In genomic region chr9:112332272-112332671, GRCh38 we compare ENCODE assay signal across 8 cellular contexts.
DNase-seq lines count a peak whose midpoint lies in the region; ATAC-seq and TF ChIP-seq lines count a peak whose summit lies in the region.

No MANE protein-coding gene starts in this region.

- H3K4me3 Mint-ChIP-seq in stimulated activated naive B cell treated with anti-CD40 and anti-IgM and Interleukin-4, amounts not matched to agents 10 μg/mL and 1 μg/mL and 100 μg/mL, for 72 hours: peak overlapping the region; percentile 92 to 94

- H3K4me3 ChIP-seq in iPS DF 6.9 (ENCODE audit: low read length): peak overlapping the region; percentile 62; the same call in 1 of the 2 replicates

- H3K4me1 ChIP-seq in iPS DF 6.9 (ENCODE audit: control insufficient read depth, insufficient read depth, low read length): no peaks in the 10 kb centered on the region

- H3K27ac Mint-ChIP-seq in stimulated activated naive B cell treated with anti-CD40 and anti-IgM and Interleukin-4, amounts not matched to agents 10 μg/mL and 1 μg/mL and 100 μg/mL, for 72 hours: peak overlapping the region; percentile 97

- H3K9me3 Mint-ChIP-seq in stimulated activated naive B cell treated with anti-CD40 and anti-IgM and Interleukin-4, amounts not matched to agents 10 μg/mL and 1 μg/mL and 100 μg/mL, for 72 hours: no peaks in the 10 kb centered on the region

- no peak for ATAC-seq in stimulated activated naive B cell treated with anti-CD40 and anti-IgM and Interleukin-4, amounts not matched to agents 10 μg/mL and 1 μg/mL and 100 μg/mL, for 72 hours (replicated peaks)

- H3K9me3 ChIP-seq in iPS DF 6.9 (ENCODE audit: control insufficient read depth, insufficient read depth, low read length): no peaks in the 10 kb centered on the region

- DNase-seq in NCI-H1092 treated with DMSO at 0.1 percent for 48 hours (lab: John Stamatoyannopoulos, UW) (peak; percentile 26), NCI-H1092 (lab: John Stamatoyannopoulos, UW) (no peak), iPS DF 6.9 (ENCODE audit: low read depth, low spot score) (no peak), AML-193 (lab: John Stamatoyannopoulos, UW) (no peak), foreskin melanocyte (no peak), GOT3 (lab: John Stamatoyannopoulos, UW) (no peak)
- DNase-seq in stimulated activated naive B cell treated with anti-CD40 and anti-IgM and Interleukin-4, amounts not matched to agents 10 μg/mL and 1 μg/mL and 100 μg/mL, for 72 hours: no peak

- H3K36me3 Mint-ChIP-seq in stimulated activated naive B cell treated with anti-CD40 and anti-IgM and Interleukin-4, amounts not matched to agents 10 μg/mL and 1 μg/mL and 100 μg/mL, for 72 hours: peaks cover 4 to 6% of the 10 kb centered on the region in 2 donors

- H3K27me3 ChIP-seq in iPS DF 6.9 (ENCODE audit: control insufficient read depth, insufficient read depth, low read length): no peaks in the 10 kb centered on the region

- H3K27me3 Mint-ChIP-seq in stimulated activated naive B cell treated with anti-CD40 and anti-IgM and Interleukin-4, amounts not matched to agents 10 μg/mL and 1 μg/mL and 100 μg/mL, for 72 hours: no peaks in the 10 kb centered on the region

- H3K36me3 ChIP-seq in iPS DF 6.9 (ENCODE audit: control insufficient read depth, insufficient read depth, low read length): no peaks in the 10 kb centered on the region

- peaks cover 18 to 35% of the 10 kb centered on the region in 2 donors for H3K4me1 Mint-ChIP-seq in stimulated activated naive B cell treated with anti-CD40 and anti-IgM and Interleukin-4, amounts not matched to agents 10 μg/mL and 1 μg/mL and 100 μg/mL, for 72 hours

- TF ChIP-seq CTCF in VCaP (conservative IDR thresholded peaks at IDR 0.05): no peak

- peak overlapping the region; percentile 96 for H3K27ac ChIP-seq in VCaP
- H3K27ac ChIP-seq in iPS DF 6.9 (ENCODE audit: low read length): no peak overlapping the region

- WGBS in iPS DF 6.9 (ENCODE audit: insufficient coverage, insufficient read length): no CpG with 5 or more reads among the region's 4 CpGs
